8 cellular contexts compared by ENCODE assay signal in genomic region chr11:28110839-28111235, GRCh38. TPM values are rescaled to one million over a fixed set of nuclear protein-coding genes. Genes with fewer than 3 reads are reported as not detected.
DNase-seq lines count a peak whose midpoint lies in the region; ATAC-seq and TF ChIP-seq lines count a peak whose summit lies in the region.

No MANE protein-coding gene starts in this region.

- DNase-seq in SW480 (ENCODE audit: low spot score) (peak; percentile 17), fibroblast of the aortic adventitia (ENCODE audit: low read depth) (peak; percentile 41), gastrocnemius medialis (no peak), GOT3 (lab: John Stamatoyannopoulos, UW) (no peak), iPS-NIHi7 (ENCODE audit: extremely low spot score) (no peak), DMS153 treated with DMSO at 0.1 percent for 48 hours (lab: John Stamatoyannopoulos, UW; ENCODE audit: unreplicated experiment) (no peak)
- DNase-seq in activated CD8-positive, alpha-beta memory T cell treated with anti-CD3 and anti-CD28 coated beads, Interleukin-2, amount 50 U/mL, for 48 hours = no peak

- H3K4me3 ChIP-seq in GM12875 (ENCODE audit: low read depth, low read length) (peak overlapping the region; percentile 72), fibroblast of the aortic adventitia (ENCODE audit: low read depth, low read length) (peak overlapping the region; percentile 75), gastrocnemius medialis (peak overlapping the region; percentile 80 to 93 (median 86))

- H3K9me3 ChIP-seq in gastrocnemius medialis = no peaks in the 10 kb centered on the region

- intact Hi-C loops in gastrocnemius medialis (cut with DNase I; ENCODE audit: low total_unique reads) = no loop called here

- no peaks in the 10 kb centered on the region for H3K36me3 ChIP-seq in gastrocnemius medialis

- no peaks in the 10 kb centered on the region for H3K27me3 ChIP-seq in gastrocnemius medialis

- TF ChIP-seq CTCF in GM12875 (IDR thresholded peaks at IDR 0.05; ENCODE audit: borderline replicate concordance, insufficient read depth, low read depth, low read length) (no peak), fibroblast of the aortic adventitia (IDR thresholded peaks at IDR 0.05; ENCODE audit: insufficient read depth, low read length) (no peak), gastrocnemius medialis (IDR thresholded peaks at IDR 0.05 in 4 of 5, conservative IDR thresholded peaks at IDR 0.05 in 1 of 5) (no peak)

- in situ Hi-C loops in gastrocnemius medialis (cut with MboI; ENCODE audit: low sequenced_read_pairs in 4 of 4) = loop anchor here in 1 of 4 donors (25.0 kb wide), 1 partner anchor 599 kb away; the partner anchor contains the start of gene LIN7C

- peaks cover 19 to 34% of the 10 kb centered on the region in 2 donors for H3K4me1 ChIP-seq in gastrocnemius medialis

- H3K27ac ChIP-seq in gastrocnemius medialis = peak overlapping the region; percentile 83 to 90 (median 86)

- no peak for TF ChIP-seq POLR2A in gastrocnemius medialis (IDR thresholded peaks at IDR 0.05)

- no peak for ATAC-seq in gastrocnemius medialis

RNA-seq across cellular contexts. Expression of gene METTL15, which starts 2.6 kb away (rescaled TPM):
- total RNA-seq in fibroblast of the aortic adventitia (ENCODE audit: low replicate concordance) (6.0 and 24.6 TPM in 2 replicates), gastrocnemius medialis (10 to 100 TPM in 1 of 4 donors, 1 to 10 TPM in 3; 4.5 to 15.5 (median 6.7) TPM)

RNA-seq across cellular contexts. Expression of gene KIF18A, which starts 2.9 kb away (rescaled TPM):
- total RNA-seq in fibroblast of the aortic adventitia (ENCODE audit: low replicate concordance) (0.82 and 18.2 TPM in 2 replicates), gastrocnemius medialis (under 1 TPM; 0.10 to 0.41 (median 0.10) TPM)

Comparison
In these comparisons a context has a peak if more than half of its experiments do, and no peak if none do; other contexts are left out.
1. DNase-seq: peak in SW480 (single experiment) and fibroblast of the aortic adventitia (single experiment); none in gastrocnemius medialis (0 of 2), GOT3 (single experiment), iPS-NIHi7 (single experiment), DMS153 treated with DMSO at 0.1 percent for 48 hours (single experiment) and activated CD8-positive, alpha-beta memory T cell treated with anti-CD3 and anti-CD28 coated beads, Interleukin-2, amount 50 U/mL, for 48 hours (single experiment).
2. Peak in every context shown above with its lines, with median percentiles within 50 percentile points of each other: H3K4me3 ChIP-seq.